In the genomic region with DNA sequence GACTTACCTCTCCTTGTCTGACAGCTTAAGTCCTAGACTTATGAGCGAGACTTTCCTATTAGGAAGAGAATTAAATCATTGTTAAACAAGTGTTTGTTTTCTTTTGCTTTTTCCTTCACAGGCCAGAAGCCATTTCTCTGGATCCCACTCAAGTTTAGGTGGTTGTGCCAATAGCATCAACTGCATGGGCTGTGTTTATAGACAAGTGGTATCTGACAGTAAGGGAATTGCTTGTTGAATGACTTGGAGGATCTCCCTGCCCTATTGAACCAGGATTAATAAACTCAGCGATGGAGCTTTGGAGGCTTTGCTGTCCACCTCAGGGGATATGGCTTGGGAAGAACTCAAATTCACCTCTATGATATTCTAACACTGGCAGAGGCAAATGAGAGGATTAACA, we compare ENCODE assay signal across 17 cellular contexts. TPM values are rescaled to one million over a fixed set of nuclear protein-coding genes. Genes with fewer than 3 reads are reported as not detected.
DNase-seq lines count a peak whose midpoint lies in the region; TF ChIP-seq lines count a peak whose summit lies in the region.
"Had no signal": no experiment of that assay in that cellular context is flagged by ENCODE, and none has a peak within 500 bp of the region (broad histone marks: within the 10 kb centered on the region; RNA-seq: fewer than 3 reads in every experiment).

No MANE protein-coding gene starts in this region.

- no peak for TF ChIP-seq CTCF in dorsolateral prefrontal cortex (IDR thresholded peaks at IDR 0.05 in 54 of 56, conservative IDR thresholded peaks at IDR 0.05 in 2 of 56; ENCODE audit: low read depth in 1 of 56, partially characterized antibody in 56 of 56)
- no peak for TF ChIP-seq CTCF in tibial nerve (IDR thresholded peaks at IDR 0.05)

- TF ChIP-seq EP300 in tibial nerve (IDR thresholded peaks at IDR 0.05): no peak

- peaks cover 0 to 46% (median 6%) of the 10 kb centered on the region in 4 donors for H3K4me1 ChIP-seq in tibial nerve
- H3K4me1 ChIP-seq: Caco-2 had no signal

- no peaks in the 10 kb centered on the region for H3K36me3 ChIP-seq in tibial nerve
- H3K36me3 ChIP-seq: BLaER1 had no signal

- peaks cover 0 to 11% (median 0%) of the 10 kb centered on the region in 4 donors for H3K9me3 ChIP-seq in tibial nerve

- 51 to 64% methylated on average over 2 of the region's 2 CpGs for WGBS in tibial nerve, 2 donors

- H3K4me3 ChIP-seq in dorsolateral prefrontal cortex (no peak overlapping the region), tibial nerve (no peak overlapping the region)
- H3K4me3 ChIP-seq: BLaER1, GM23338 had no signal

- no peaks in the 10 kb centered on the region for H3K27me3 ChIP-seq in dorsolateral prefrontal cortex
- no peaks in the 10 kb centered on the region for H3K27me3 ChIP-seq in tibial nerve
- H3K27me3 ChIP-seq: BLaER1 had no signal

- peak overlapping the region; percentile 38 for H3K27ac ChIP-seq in angular gyrus (ENCODE audit: low read depth, low read length)
- H3K27ac ChIP-seq in dorsolateral prefrontal cortex: peak overlapping the region in 53 of 59 donors; percentile 38 to 99 (median 89)
- H3K27ac ChIP-seq in tibial nerve: peak overlapping the region; percentile 31 to 83 (median 58)
- H3K27ac ChIP-seq: 22Rv1, BLaER1 had no signal

- intact Hi-C loops in dorsolateral prefrontal cortex (cut with DNase I): loop anchor here in 1 of 2 donors (10.0 kb wide), 1 partner anchor 363 kb away; the partner anchor contains the start of gene SERTAD4

- DNase-seq in NCI-H82 (lab: John Stamatoyannopoulos, UW) (peak; percentile 64), NCI-H82 treated with DMSO at 0.1 percent for 48 hours (lab: John Stamatoyannopoulos, UW; ENCODE audit: unreplicated experiment) (no peak), dorsolateral prefrontal cortex (no peak), tibial nerve (ENCODE audit: low spot score in 2 of 2) (no peak), erythroblast (lab: John Stamatoyannopoulos, UW) (no peak), HT-29 (ENCODE audit: low spot score) (no peak)
- no peak for DNase-seq in stimulated activated CD4-positive, alpha-beta T cell treated with anti-CD3 and anti-CD28 coated beads, Interleukin-4, amount 100 ng/mL, for 4 hours
- DNase-seq: AML-193; Caco-2; CD8-positive, alpha-beta memory T cell; DMS53; H7; IMR-90 had no signal

- TF ChIP-seq POLR2A in tibial nerve (IDR thresholded peaks at IDR 0.05) (no peak), erythroblast (IDR thresholded peaks at IDR 0.05; ENCODE audit: low read length) (no peak)

RNA-seq across cellular contexts. Expression of gene UTP25, which starts 43.7 kb away (rescaled TPM):
- total RNA-seq in dorsolateral prefrontal cortex (10 to 100 TPM in 71 of 120 experiments, 1 to 10 TPM in 49; 6.2 to 14.2 (median 10.6) TPM), tibial nerve (1 to 10 TPM; 5.7 to 7.5 (median 6.8) TPM)
- total RNA-seq in HT-29 (2014; rRNA removed; shearing (Covaris generic)): 6.7 and 7.2 TPM in 2 replicates

Comparison
In these comparisons a context has a peak if more than half of its experiments do, and no peak if none do; other contexts are left out.
1. H3K27ac ChIP-seq: peak in every context shown above with its lines; median percentile 89 in dorsolateral prefrontal cortex; 58 in tibial nerve; 38 in angular gyrus.